In genomic region chr2:150230004-150230403, GRCh38 we compare ENCODE assay signal across 24 cellular contexts.
"Had no signal": no experiment of that assay in that cellular context is flagged by ENCODE, and none has a peak within 500 bp of the region (broad histone marks: within the 10 kb centered on the region; RNA-seq: fewer than 3 reads in every experiment).

No MANE protein-coding gene starts in this region.

- H3K27ac ChIP-seq: coronary artery, neutrophil, pancreas, right atrium auricular region, suprapubic skin, transverse colon, vagina had no signal

- H3K27me3 ChIP-seq: neutrophil, pancreas, right atrium auricular region, suprapubic skin, transverse colon, vagina had no signal

- ATAC-seq: effector memory CD8-positive, alpha-beta T cell; left lobe of liver; natural killer cell treated with Interleukin-12 subunit alpha and Interleukin-12 subunit beta and Interleukin-15 and Interleukin-18, amount 100 ng/mL, for 72 hours; pancreas; sciatic nerve; stimulated activated naive CD8-positive, alpha-beta T cell treated with anti-CD3 and anti-CD28 coated beads, Interleukin-15, amount 100 ng/mL, for 72 hours had no signal

- H3K36me3 ChIP-seq: neutrophil, pancreas, right atrium auricular region, suprapubic skin, transverse colon, vagina had no signal

- H3K4me3 ChIP-seq: coronary artery, lung, pancreas, right atrium auricular region, smooth muscle cell, suprapubic skin, transverse colon, vagina had no signal

- H3K27me3 Mint-ChIP-seq: effector memory CD8-positive, alpha-beta T cell; memory B cell; naive B cell; natural killer cell treated with Interleukin-12 subunit alpha and Interleukin-12 subunit beta and Interleukin-15 and Interleukin-18, amount 100 ng/mL, for 72 hours; stimulated activated naive CD8-positive, alpha-beta T cell treated with anti-CD3 and anti-CD28 coated beads, Interleukin-15, amount 100 ng/mL, for 72 hours had no signal

- H3K4me1 ChIP-seq: pancreas, right atrium auricular region, suprapubic skin had no signal

- DNase-seq: effector memory CD8-positive, alpha-beta T cell; hypothalamus; immature natural killer cell; naive B cell; pancreas; stimulated activated CD4-positive, alpha-beta T cell treated with anti-CD3 and anti-CD28 coated beads, Interleukin-12 subunit alpha, Interleukin-12 subunit beta, amount 100 ng/mL, for 4 hours; stimulated activated CD4-positive, alpha-beta T cell treated with anti-CD3 and anti-CD28 coated beads, Interleukin-1b, Interleukin-23, amount 100 ng/mL, for 48 hours; stimulated activated CD4-positive, alpha-beta T cell treated with anti-CD3 and anti-CD28 coated beads, Interleukin-4, amount 100 ng/mL, for 1 hour; stimulated activated CD8-positive, alpha-beta memory T cell treated with anti-CD3 and anti-CD28 coated beads, Interleukin-4, amount 100 ng/mL, for 48 hours; stimulated activated naive CD4-positive, alpha-beta T cell; stimulated activated naive CD8-positive, alpha-beta T cell treated with anti-CD3 and anti-CD28 coated beads, Interleukin-15, amount 100 ng/mL, for 72 hours; transverse colon had no signal

- H3K9me3 Mint-ChIP-seq: memory B cell; stimulated activated naive CD8-positive, alpha-beta T cell treated with anti-CD3 and anti-CD28 coated beads, Interleukin-15, amount 100 ng/mL, for 72 hours had no signal

- H3K4me1 Mint-ChIP-seq: immature natural killer cell; memory B cell; naive B cell; stimulated activated naive CD8-positive, alpha-beta T cell treated with anti-CD3 and anti-CD28 coated beads, Interleukin-15, amount 100 ng/mL, for 72 hours had no signal

- H3K36me3 Mint-ChIP-seq: immature natural killer cell; memory B cell; naive B cell; natural killer cell treated with Interleukin-12 subunit alpha and Interleukin-12 subunit beta and Interleukin-15 and Interleukin-18, amount 100 ng/mL, for 72 hours had no signal

- H3K4me3 Mint-ChIP-seq: effector memory CD8-positive, alpha-beta T cell; immature natural killer cell; memory B cell; naive B cell; natural killer cell treated with Interleukin-12 subunit alpha and Interleukin-12 subunit beta and Interleukin-15 and Interleukin-18, amount 100 ng/mL, for 72 hours; neural crest cell; stimulated activated naive CD8-positive, alpha-beta T cell treated with anti-CD3 and anti-CD28 coated beads, Interleukin-15, amount 100 ng/mL, for 72 hours had no signal

- H3K9me3 ChIP-seq: neutrophil, pancreas, right atrium auricular region, suprapubic skin, transverse colon, vagina had no signal
